Comparison of ENCODE assay signal across 16 cellular contexts in the genomic region with DNA sequence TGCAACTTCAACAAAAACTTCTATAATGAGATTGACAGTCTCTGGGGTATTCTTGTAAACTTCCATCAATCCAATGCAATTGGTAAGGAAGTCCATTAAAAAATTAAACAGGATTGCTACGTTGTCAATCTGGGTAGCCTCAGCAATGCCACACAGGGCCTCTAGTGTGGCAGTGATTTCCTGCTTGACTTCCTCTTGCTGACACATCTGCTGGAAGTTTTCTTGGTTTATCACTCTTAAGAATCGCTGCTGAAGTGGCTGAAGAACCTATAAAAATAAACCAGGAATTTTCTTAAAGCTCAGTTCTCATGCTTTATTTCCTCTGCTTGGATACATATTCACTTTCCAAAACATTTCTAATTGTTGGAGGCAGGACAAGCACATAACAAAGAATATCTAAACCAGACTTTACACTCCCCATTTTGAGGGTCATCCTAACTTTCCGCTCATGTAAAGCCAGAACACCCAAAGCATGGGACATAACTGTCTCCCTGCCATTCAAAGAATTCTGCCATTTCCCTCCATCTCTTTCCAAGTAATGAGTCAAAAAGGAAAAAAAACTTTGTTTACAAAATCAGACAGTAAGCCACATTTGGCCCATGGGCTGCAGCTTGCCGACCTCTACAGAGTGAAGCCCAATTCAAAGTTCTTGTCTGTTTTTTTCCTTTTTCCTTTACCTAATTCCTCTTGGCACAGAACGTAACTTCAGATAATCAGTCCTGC. TPM values are rescaled to one million over a fixed set of nuclear protein-coding genes. Genes with fewer than 3 reads are reported as not detected.
A peak's percentile ranks its signal among the peaks of the same experiment; 100 is the strongest.
DNase-seq lines count a peak whose midpoint lies in the region; ATAC-seq, FAIRE-seq and TF ChIP-seq lines count a peak whose summit lies in the region.
"Had no signal": no experiment of that assay in that cellular context is flagged by ENCODE, and none has a peak within 500 bp of the region (broad histone marks: within the 10 kb centered on the region; RNA-seq: fewer than 3 reads in every experiment).

No MANE protein-coding gene starts in this region.

- peak overlapping the region; percentile 50 for H3K27ac Mint-ChIP-seq in activated CD8-positive, alpha-beta T cell treated with anti-CD3 and anti-CD28 coated beads for 36 hours
- H3K27ac Mint-ChIP-seq: WTC11 had no signal

- no peaks in the 10 kb centered on the region for H3K27me3 ChIP-seq in hepatocyte
- H3K27me3 ChIP-seq: ovary, thyroid gland had no signal

- H3K4me2 ChIP-seq in hepatocyte: no peak overlapping the region

- peaks cover 41% of the 10 kb centered on the region for H3K36me3 Mint-ChIP-seq in activated CD8-positive, alpha-beta T cell treated with anti-CD3 and anti-CD28 coated beads for 36 hours (ENCODE audit: low read depth)

- CTCF ChIA-PET in activated CD8-positive, alpha-beta T cell treated with anti-CD3 and anti-CD28 coated beads for 36 hours (lab: Charles Lee): interaction anchor here (1.3 kb wide), 1 partner anchor 16 kb away, joined by 3 read pairs; no protein-coding TSS in a partner anchor

- H3K27me3 Mint-ChIP-seq in activated CD8-positive, alpha-beta T cell treated with anti-CD3 and anti-CD28 coated beads for 36 hours: no peaks in the 10 kb centered on the region
- H3K27me3 Mint-ChIP-seq: central memory CD8-positive, alpha-beta T cell had no signal

- H3K79me2 ChIP-seq in hepatocyte: no peaks in the 10 kb centered on the region

- H3K4me1 Mint-ChIP-seq in activated CD8-positive, alpha-beta T cell treated with anti-CD3 and anti-CD28 coated beads for 36 hours (ENCODE audit: low read depth): peaks cover 22% of the 10 kb centered on the region
- H3K4me1 Mint-ChIP-seq: WTC11 had no signal

- whole genome bisulfite sequencing in hepatocyte (ENCODE audit: low lambda C conversion rate, missing lambda C conversion rate): 79% methylated on average over 5 of the region's 5 CpGs

- POLR2A ChIA-PET in activated CD8-positive, alpha-beta T cell treated with anti-CD3 and anti-CD28 coated beads for 36 hours (lab: Charles Lee): no interaction called here

- no peaks in the 10 kb centered on the region for H3K9me3 ChIP-seq in hepatocyte (ENCODE audit: low read depth)
- H3K9me3 ChIP-seq: ovary, thyroid gland had no signal

- H2AFZ ChIP-seq in hepatocyte: no peak overlapping the region

- H3K4me3 Mint-ChIP-seq in activated CD8-positive, alpha-beta T cell treated with anti-CD3 and anti-CD28 coated beads for 36 hours: no peak overlapping the region
- H3K4me3 Mint-ChIP-seq: CD14-positive monocyte; central memory CD8-positive, alpha-beta T cell; WTC11 had no signal

- FAIRE-seq in RCC 7860 (lab: Jason Lieb, UNC): no peak

- ATAC-seq in activated CD8-positive, alpha-beta T cell treated with anti-CD3 and anti-CD28 coated beads for 36 hours: no peak
- ATAC-seq: left ventricle myocardium superior, Panc1, WTC11 had no signal

- intact Hi-C loops in activated CD8-positive, alpha-beta T cell treated with anti-CD3 and anti-CD28 coated beads for 36 hours (cut with micrococcal nuclease): no loop called here

- no peaks in the 10 kb centered on the region for H3K9me3 Mint-ChIP-seq in activated CD8-positive, alpha-beta T cell treated with anti-CD3 and anti-CD28 coated beads for 36 hours
- H3K9me3 Mint-ChIP-seq: CD14-positive monocyte; central memory CD8-positive, alpha-beta T cell; WTC11 had no signal

- H3K4me3 ChIP-seq in hepatocyte: no peak overlapping the region
- H3K4me3 ChIP-seq: ovary, thyroid gland had no signal

- peak; percentile 32 for DNase-seq in A172 (ENCODE audit: low spot score)
- peak; percentile 38 for DNase-seq in GF-D8 (lab: John Stamatoyannopoulos, UW)
- DNase-seq in activated CD8-positive, alpha-beta T cell treated with anti-CD3 and anti-CD28 coated beads for 36 hours: no peak
- peak; percentile 57 for DNase-seq in kidney tubule cell (ENCODE audit: low spot score)
- DNase-seq in RCC 7860 (ENCODE audit: low spot score): no peak
- no peak for DNase-seq in GDM1 (lab: John Stamatoyannopoulos, UW)
- no peak for DNase-seq in stimulated activated CD8-positive, alpha-beta memory T cell treated with anti-CD3 and anti-CD28 coated beads, Interleukin-4, amount 100 ng/mL, for 48 hours
- DNase-seq in hepatocyte (ENCODE audit: low spot score): no peak
- DNase-seq: activated effector memory CD4-positive, alpha-beta T cell treated with anti-CD3 and anti-CD28 coated beads, Interleukin-2, amount 50 U/mL, for 16 hours; left ventricle myocardium superior; ovary had no signal

- H3K27ac ChIP-seq in hepatocyte: no peak overlapping the region
- H3K27ac ChIP-seq: ovary had no signal

- TF ChIP-seq CTCF in activated CD8-positive, alpha-beta T cell treated with anti-CD3 and anti-CD28 coated beads for 36 hours (IDR thresholded peaks at IDR 0.05): no peak
- no peak for TF ChIP-seq CTCF in hepatocyte (IDR thresholded peaks at IDR 0.05; ENCODE audit: poor library complexity)

- H3K9me2 ChIP-seq in hepatocyte (replicated peaks; ENCODE audit: insufficient read depth): no peaks in the 10 kb centered on the region

- no peaks in the 10 kb centered on the region for H4K20me1 ChIP-seq in hepatocyte (ENCODE audit: insufficient read depth, poor library complexity, severe bottlenecking)

- no peaks in the 10 kb centered on the region for H3K4me1 ChIP-seq in hepatocyte (ENCODE audit: insufficient read depth)

- H3K36me3 ChIP-seq in hepatocyte (replicated peaks; ENCODE audit: insufficient read depth, low read depth): peaks cover 8% of the 10 kb centered on the region
- H3K36me3 ChIP-seq: ovary had no signal

RNA-seq across cellular contexts. Expression of gene EEF1AKMT1, which starts 23.2 kb away (rescaled TPM):
- total RNA-seq in A172 (2014; rRNA removed; shearing (Covaris generic)): 10.7 and 16.8 TPM in 2 replicates
- 10 to 100 TPM; 18.7 to 19.6 TPM for total RNA-seq in activated CD8-positive, alpha-beta T cell treated with anti-CD3 and anti-CD28 coated beads for 36 hours
- total RNA-seq in hepatocyte: 9.2 TPM in 2 replicates
- polyA plus RNA-seq in hepatocyte: 13.6 and 21.1 TPM in 2 replicates

Comparison
In these comparisons a context has a peak if more than half of its experiments do, and no peak if none do; other contexts are left out.
1. DNase-seq: peak in A172 (single experiment), GF-D8 (single experiment) and kidney tubule cell (single experiment); none in activated CD8-positive, alpha-beta T cell treated with anti-CD3 and anti-CD28 coated beads for 36 hours (single experiment), RCC 7860 (single experiment), GDM1 (single experiment), stimulated activated CD8-positive, alpha-beta memory T cell treated with anti-CD3 and anti-CD28 coated beads, Interleukin-4, amount 100 ng/mL, for 48 hours (single experiment) and hepatocyte (single experiment).